ENCODE assay signal across 1 cellular context in the genomic region with DNA sequence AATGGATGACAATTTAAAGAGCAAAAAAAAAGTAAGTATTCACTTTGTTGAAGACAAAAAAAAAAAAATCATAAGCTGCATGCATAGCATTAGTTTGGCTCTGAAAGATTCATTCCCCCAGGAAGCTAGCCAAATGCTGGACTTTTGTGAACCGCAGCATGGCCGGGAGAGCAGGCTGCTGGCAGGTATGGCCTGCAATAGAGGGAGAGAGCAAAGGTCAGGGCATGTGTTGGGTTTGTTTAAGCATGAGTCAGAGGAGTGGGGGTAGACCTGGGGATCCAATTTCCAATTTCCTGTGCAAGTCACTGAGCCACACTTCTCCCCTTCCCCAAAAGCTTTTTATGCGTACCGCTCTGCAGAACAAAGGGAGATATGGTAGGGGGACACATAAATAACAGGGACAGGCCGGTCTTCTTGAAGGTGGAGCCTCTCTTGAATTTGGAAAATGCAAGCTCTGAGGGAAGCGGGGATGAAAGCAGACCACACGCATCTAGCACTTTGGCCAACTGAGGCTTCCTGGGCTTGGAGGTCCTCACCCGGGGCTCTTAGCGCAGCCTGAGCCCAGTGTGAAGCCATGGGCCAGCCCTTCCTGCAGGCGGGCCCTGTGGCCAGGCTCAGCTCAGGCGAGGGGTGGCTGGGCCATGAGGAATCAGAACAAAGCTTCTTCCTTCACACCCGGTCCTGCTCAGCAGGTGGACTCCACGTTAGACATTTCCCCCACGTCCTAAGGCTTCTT.
TF ChIP-seq lines count a peak whose summit lies in the region.

No MANE protein-coding gene starts in this region.

TF ChIP-seq in K562, 482 proteins besides CTCF, POLR2A, EP300 and RAD21 (continued from another document and continues in another):
- TF ChIP-seq, protein P1, sequence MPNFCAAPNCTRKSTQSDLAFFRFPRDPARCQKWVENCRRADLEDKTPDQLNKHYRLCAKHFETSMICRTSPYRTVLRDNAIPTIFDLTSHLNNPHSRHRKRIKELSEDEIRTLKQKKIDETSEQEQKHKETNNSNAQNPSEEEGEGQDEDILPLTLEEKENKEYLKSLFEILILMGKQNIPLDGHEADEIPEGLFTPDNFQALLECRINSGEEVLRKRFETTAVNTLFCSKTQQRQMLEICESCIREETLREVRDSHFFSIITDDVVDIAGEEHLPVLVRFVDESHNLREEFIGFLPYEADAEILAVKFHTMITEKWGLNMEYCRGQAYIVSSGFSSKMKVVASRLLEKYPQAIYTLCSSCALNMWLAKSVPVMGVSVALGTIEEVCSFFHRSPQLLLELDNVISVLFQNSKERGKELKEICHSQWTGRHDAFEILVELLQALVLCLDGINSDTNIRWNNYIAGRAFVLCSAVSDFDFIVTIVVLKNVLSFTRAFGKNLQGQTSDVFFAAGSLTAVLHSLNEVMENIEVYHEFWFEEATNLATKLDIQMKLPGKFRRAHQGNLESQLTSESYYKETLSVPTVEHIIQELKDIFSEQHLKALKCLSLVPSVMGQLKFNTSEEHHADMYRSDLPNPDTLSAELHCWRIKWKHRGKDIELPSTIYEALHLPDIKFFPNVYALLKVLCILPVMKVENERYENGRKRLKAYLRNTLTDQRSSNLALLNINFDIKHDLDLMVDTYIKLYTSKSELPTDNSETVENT (CRISPR knock-in tag; IDR thresholded peaks at IDR 0.05): no peak
- peak; percentile 52; the same call in 1 of the 2 replicates for TF ChIP-seq MIER1 (IDR thresholded peaks at IDR 0.05; ENCODE audit: low read depth)
- TF ChIP-seq ZNF197 (CRISPR knock-in tag; IDR thresholded peaks at IDR 0.05; ENCODE audit: low read depth): no peak
- TF ChIP-seq, protein P2, sequence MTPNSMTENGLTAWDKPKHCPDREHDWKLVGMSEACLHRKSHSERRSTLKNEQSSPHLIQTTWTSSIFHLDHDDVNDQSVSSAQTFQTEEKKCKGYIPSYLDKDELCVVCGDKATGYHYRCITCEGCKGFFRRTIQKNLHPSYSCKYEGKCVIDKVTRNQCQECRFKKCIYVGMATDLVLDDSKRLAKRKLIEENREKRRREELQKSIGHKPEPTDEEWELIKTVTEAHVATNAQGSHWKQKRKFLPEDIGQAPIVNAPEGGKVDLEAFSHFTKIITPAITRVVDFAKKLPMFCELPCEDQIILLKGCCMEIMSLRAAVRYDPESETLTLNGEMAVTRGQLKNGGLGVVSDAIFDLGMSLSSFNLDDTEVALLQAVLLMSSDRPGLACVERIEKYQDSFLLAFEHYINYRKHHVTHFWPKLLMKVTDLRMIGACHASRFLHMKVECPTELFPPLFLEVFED (CRISPR knock-in tag; conservative IDR thresholded peaks at IDR 0.05): no peak
- TF ChIP-seq ZNF133 (CRISPR knock-in tag; IDR thresholded peaks at IDR 0.05): no peak
- TF ChIP-seq, protein P3, sequence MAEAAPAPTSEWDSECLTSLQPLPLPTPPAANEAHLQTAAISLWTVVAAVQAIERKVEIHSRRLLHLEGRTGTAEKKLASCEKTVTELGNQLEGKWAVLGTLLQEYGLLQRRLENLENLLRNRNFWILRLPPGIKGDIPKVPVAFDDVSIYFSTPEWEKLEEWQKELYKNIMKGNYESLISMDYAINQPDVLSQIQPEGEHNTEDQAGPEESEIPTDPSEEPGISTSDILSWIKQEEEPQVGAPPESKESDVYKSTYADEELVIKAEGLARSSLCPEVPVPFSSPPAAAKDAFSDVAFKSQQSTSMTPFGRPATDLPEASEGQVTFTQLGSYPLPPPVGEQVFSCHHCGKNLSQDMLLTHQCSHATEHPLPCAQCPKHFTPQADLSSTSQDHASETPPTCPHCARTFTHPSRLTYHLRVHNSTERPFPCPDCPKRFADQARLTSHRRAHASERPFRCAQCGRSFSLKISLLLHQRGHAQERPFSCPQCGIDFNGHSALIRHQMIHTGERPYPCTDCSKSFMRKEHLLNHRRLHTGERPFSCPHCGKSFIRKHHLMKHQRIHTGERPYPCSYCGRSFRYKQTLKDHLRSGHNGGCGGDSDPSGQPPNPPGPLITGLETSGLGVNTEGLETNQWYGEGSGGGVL (CRISPR knock-in tag; IDR thresholded peaks at IDR 0.05): no peak
- peak; percentile 96 for TF ChIP-seq ETV5 (CRISPR knock-in tag; IDR thresholded peaks at IDR 0.05; ENCODE audit: low read depth)
- TF ChIP-seq SMAD2 (IDR thresholded peaks at IDR 0.05; ENCODE audit: low read depth, low read length): no peak
- TF ChIP-seq, protein P4, sequence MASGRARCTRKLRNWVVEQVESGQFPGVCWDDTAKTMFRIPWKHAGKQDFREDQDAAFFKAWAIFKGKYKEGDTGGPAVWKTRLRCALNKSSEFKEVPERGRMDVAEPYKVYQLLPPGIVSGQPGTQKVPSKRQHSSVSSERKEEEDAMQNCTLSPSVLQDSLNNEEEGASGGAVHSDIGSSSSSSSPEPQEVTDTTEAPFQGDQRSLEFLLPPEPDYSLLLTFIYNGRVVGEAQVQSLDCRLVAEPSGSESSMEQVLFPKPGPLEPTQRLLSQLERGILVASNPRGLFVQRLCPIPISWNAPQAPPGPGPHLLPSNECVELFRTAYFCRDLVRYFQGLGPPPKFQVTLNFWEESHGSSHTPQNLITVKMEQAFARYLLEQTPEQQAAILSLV (tag; IDR thresholded peaks at IDR 0.05): no peak
- no peak; the same call in 1 of the 2 replicates for TF ChIP-seq BCOR (IDR thresholded peaks at IDR 0.05)
- TF ChIP-seq NR2C1 (IDR thresholded peaks at IDR 0.05): peak; percentile 93
- peak; percentile 96 for TF ChIP-seq NR2C1 (tag; IDR thresholded peaks at IDR 0.05)
- TF ChIP-seq ELF4 (CRISPR knock-in tag; IDR thresholded peaks at IDR 0.05): no peak
- TF ChIP-seq PURB (CRISPR knock-in tag; IDR thresholded peaks at IDR 0.05; ENCODE audit: low read depth): no peak
- TF ChIP-seq, protein P5, sequence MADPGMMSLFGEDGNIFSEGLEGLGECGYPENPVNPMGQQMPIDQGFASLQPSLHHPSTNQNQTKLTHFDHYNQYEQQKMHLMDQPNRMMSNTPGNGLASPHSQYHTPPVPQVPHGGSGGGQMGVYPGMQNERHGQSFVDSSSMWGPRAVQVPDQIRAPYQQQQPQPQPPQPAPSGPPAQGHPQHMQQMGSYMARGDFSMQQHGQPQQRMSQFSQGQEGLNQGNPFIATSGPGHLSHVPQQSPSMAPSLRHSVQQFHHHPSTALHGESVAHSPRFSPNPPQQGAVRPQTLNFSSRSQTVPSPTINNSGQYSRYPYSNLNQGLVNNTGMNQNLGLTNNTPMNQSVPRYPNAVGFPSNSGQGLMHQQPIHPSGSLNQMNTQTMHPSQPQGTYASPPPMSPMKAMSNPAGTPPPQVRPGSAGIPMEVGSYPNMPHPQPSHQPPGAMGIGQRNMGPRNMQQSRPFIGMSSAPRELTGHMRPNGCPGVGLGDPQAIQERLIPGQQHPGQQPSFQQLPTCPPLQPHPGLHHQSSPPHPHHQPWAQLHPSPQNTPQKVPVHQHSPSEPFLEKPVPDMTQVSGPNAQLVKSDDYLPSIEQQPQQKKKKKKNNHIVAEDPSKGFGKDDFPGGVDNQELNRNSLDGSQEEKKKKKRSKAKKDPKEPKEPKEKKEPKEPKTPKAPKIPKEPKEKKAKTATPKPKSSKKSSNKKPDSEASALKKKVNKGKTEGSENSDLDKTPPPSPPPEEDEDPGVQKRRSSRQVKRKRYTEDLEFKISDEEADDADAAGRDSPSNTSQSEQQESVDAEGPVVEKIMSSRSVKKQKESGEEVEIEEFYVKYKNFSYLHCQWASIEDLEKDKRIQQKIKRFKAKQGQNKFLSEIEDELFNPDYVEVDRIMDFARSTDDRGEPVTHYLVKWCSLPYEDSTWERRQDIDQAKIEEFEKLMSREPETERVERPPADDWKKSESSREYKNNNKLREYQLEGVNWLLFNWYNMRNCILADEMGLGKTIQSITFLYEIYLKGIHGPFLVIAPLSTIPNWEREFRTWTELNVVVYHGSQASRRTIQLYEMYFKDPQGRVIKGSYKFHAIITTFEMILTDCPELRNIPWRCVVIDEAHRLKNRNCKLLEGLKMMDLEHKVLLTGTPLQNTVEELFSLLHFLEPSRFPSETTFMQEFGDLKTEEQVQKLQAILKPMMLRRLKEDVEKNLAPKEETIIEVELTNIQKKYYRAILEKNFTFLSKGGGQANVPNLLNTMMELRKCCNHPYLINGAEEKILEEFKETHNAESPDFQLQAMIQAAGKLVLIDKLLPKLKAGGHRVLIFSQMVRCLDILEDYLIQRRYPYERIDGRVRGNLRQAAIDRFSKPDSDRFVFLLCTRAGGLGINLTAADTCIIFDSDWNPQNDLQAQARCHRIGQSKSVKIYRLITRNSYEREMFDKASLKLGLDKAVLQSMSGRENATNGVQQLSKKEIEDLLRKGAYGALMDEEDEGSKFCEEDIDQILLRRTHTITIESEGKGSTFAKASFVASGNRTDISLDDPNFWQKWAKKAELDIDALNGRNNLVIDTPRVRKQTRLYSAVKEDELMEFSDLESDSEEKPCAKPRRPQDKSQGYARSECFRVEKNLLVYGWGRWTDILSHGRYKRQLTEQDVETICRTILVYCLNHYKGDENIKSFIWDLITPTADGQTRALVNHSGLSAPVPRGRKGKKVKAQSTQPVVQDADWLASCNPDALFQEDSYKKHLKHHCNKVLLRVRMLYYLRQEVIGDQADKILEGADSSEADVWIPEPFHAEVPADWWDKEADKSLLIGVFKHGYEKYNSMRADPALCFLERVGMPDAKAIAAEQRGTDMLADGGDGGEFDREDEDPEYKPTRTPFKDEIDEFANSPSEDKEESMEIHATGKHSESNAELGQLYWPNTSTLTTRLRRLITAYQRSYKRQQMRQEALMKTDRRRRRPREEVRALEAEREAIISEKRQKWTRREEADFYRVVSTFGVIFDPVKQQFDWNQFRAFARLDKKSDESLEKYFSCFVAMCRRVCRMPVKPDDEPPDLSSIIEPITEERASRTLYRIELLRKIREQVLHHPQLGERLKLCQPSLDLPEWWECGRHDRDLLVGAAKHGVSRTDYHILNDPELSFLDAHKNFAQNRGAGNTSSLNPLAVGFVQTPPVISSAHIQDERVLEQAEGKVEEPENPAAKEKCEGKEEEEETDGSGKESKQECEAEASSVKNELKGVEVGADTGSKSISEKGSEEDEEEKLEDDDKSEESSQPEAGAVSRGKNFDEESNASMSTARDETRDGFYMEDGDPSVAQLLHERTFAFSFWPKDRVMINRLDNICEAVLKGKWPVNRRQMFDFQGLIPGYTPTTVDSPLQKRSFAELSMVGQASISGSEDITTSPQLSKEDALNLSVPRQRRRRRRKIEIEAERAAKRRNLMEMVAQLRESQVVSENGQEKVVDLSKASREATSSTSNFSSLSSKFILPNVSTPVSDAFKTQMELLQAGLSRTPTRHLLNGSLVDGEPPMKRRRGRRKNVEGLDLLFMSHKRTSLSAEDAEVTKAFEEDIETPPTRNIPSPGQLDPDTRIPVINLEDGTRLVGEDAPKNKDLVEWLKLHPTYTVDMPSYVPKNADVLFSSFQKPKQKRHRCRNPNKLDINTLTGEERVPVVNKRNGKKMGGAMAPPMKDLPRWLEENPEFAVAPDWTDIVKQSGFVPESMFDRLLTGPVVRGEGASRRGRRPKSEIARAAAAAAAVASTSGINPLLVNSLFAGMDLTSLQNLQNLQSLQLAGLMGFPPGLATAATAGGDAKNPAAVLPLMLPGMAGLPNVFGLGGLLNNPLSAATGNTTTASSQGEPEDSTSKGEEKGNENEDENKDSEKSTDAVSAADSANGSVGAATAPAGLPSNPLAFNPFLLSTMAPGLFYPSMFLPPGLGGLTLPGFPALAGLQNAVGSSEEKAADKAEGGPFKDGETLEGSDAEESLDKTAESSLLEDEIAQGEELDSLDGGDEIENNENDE (IDR thresholded peaks at IDR 0.05; ENCODE audit: low read depth, low read length): no peak
- no peak; the same call in 1 of the 2 replicates for TF ChIP-seq MAFF (IDR thresholded peaks at IDR 0.05; ENCODE audit: low read length)
- TF ChIP-seq, protein P6, sequence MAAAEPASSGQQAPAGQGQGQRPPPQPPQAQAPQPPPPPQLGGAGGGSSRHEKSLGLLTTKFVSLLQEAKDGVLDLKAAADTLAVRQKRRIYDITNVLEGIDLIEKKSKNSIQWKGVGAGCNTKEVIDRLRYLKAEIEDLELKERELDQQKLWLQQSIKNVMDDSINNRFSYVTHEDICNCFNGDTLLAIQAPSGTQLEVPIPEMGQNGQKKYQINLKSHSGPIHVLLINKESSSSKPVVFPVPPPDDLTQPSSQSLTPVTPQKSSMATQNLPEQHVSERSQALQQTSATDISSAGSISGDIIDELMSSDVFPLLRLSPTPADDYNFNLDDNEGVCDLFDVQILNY (CRISPR knock-in tag; IDR thresholded peaks at IDR 0.05): no peak
- TF ChIP-seq BCL6 (CRISPR knock-in tag; IDR thresholded peaks at IDR 0.05): no peak
- TF ChIP-seq SOX6 (IDR thresholded peaks at IDR 0.05): peak; percentile 72; the same call in 1 of the 2 replicates
- no peak for TF ChIP-seq SMARCA5 (IDR thresholded peaks at IDR 0.05)
- no peak for TF ChIP-seq FOXK1 (CRISPR knock-in tag; IDR thresholded peaks at IDR 0.05; ENCODE audit: borderline replicate concordance)
- TF ChIP-seq SRSF3 (IDR thresholded peaks at IDR 0.05; ENCODE audit: insufficient read depth, low read length): no peak
- TF ChIP-seq ZC3H8 (IDR thresholded peaks at IDR 0.05): no peak
- TF ChIP-seq NFIC (IDR thresholded peaks at IDR 0.05): peak; percentile 78
- TF ChIP-seq, protein P7, sequence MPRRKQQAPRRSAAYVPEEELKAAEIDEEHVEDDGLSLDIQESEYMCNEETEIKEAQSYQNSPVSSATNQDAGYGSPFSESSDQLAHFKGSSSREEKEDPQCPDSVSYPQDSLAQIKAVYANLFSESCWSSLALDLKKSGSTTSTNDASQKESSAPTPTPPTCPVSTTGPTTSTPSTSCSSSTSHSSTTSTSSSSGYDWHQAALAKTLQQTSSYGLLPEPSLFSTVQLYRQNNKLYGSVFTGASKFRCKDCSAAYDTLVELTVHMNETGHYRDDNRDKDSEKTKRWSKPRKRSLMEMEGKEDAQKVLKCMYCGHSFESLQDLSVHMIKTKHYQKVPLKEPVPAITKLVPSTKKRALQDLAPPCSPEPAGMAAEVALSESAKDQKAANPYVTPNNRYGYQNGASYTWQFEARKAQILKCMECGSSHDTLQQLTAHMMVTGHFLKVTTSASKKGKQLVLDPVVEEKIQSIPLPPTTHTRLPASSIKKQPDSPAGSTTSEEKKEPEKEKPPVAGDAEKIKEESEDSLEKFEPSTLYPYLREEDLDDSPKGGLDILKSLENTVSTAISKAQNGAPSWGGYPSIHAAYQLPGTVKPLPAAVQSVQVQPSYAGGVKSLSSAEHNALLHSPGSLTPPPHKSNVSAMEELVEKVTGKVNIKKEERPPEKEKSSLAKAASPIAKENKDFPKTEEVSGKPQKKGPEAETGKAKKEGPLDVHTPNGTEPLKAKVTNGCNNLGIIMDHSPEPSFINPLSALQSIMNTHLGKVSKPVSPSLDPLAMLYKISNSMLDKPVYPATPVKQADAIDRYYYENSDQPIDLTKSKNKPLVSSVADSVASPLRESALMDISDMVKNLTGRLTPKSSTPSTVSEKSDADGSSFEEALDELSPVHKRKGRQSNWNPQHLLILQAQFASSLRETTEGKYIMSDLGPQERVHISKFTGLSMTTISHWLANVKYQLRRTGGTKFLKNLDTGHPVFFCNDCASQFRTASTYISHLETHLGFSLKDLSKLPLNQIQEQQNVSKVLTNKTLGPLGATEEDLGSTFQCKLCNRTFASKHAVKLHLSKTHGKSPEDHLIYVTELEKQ (CRISPR knock-in tag; IDR thresholded peaks at IDR 0.05): no peak
- TF ChIP-seq ATF7 (IDR thresholded peaks at IDR 0.05): peak; percentile 78
- TF ChIP-seq BHLHE40 (IDR thresholded peaks at IDR 0.05; ENCODE audit: low read length): peak; percentile 76
- TF ChIP-seq, protein P8, sequence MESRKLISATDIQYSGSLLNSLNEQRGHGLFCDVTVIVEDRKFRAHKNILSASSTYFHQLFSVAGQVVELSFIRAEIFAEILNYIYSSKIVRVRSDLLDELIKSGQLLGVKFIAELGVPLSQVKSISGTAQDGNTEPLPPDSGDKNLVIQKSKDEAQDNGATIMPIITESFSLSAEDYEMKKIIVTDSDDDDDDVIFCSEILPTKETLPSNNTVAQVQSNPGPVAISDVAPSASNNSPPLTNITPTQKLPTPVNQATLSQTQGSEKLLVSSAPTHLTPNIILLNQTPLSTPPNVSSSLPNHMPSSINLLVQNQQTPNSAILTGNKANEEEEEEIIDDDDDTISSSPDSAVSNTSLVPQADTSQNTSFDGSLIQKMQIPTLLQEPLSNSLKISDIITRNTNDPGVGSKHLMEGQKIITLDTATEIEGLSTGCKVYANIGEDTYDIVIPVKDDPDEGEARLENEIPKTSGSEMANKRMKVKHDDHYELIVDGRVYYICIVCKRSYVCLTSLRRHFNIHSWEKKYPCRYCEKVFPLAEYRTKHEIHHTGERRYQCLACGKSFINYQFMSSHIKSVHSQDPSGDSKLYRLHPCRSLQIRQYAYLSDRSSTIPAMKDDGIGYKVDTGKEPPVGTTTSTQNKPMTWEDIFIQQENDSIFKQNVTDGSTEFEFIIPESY (CRISPR knock-in tag; IDR thresholded peaks at IDR 0.05): no peak
